Comparison of ENCODE assay signal across 1 cellular context in genomic region chr16:85157813-85158701, GRCh38.
A peak's percentile ranks its signal among the peaks of the same experiment; 100 is the strongest.
TF ChIP-seq lines count a peak whose summit lies in the region.

No MANE protein-coding gene starts in this region.

TF ChIP-seq in H1, 55 proteins besides CTCF, POLR2A, EP300 and RAD21:
- TF ChIP-seq YY1 (IDR thresholded peaks at IDR 0.05; ENCODE audit: low read depth, low read length): peak; percentile 23; the same call in 1 of the 2 replicates
- peak; percentile 92 for TF ChIP-seq TEAD4 (IDR thresholded peaks at IDR 0.05; ENCODE audit: low read depth, low read length)
- TF ChIP-seq HDAC2 (IDR thresholded peaks at IDR 0.05; ENCODE audit: borderline replicate concordance in 1 of 2, low read depth in 2 of 2, low read length in 2 of 2): peak in 1 of 2 experiments; percentile 53; a peak in 1 of 4 replicates
- TF ChIP-seq RBBP5 (IDR thresholded peaks at IDR 0.05; ENCODE audit: borderline replicate concordance, low read depth, low read length): 0 out of 2 replicates have a peak, but pooled peaks have one; percentile 57
- peak; percentile 75 for TF ChIP-seq SIX5 (IDR thresholded peaks at IDR 0.05; ENCODE audit: low read depth, low read length)
- peak; percentile 54; the same call in 1 of the 2 replicates for TF ChIP-seq MAX (IDR thresholded peaks at IDR 0.05)
- no peak for TF ChIP-seq CEBPB (IDR thresholded peaks at IDR 0.05; ENCODE audit: low read depth, low read length)
- no peak for TF ChIP-seq CBX5 (IDR thresholded peaks at IDR 0.05; ENCODE audit: low read depth, low read length)
- TF ChIP-seq JUND (IDR thresholded peaks at IDR 0.05; ENCODE audit: low read length): no peak
- TF ChIP-seq RXRA (IDR thresholded peaks at IDR 0.05; ENCODE audit: insufficient read depth, low read depth, low read length): no peak
- TF ChIP-seq KDM1A (IDR thresholded peaks at IDR 0.05; ENCODE audit: borderline replicate concordance, low read length): peak; percentile 98
